1 cellular context compared by ENCODE assay signal in genomic region chr12:119082496-119082895, GRCh38.
TF ChIP-seq lines count a peak whose summit lies in the region.

No MANE protein-coding gene starts in this region.

TF ChIP-seq in SK-N-SH treated with all-trans-retinoic acid at 6 μM for 48 hours, 23 proteins besides CTCF, POLR2A, EP300 and RAD21 (continued from another document):
- TF ChIP-seq, protein P1, sequence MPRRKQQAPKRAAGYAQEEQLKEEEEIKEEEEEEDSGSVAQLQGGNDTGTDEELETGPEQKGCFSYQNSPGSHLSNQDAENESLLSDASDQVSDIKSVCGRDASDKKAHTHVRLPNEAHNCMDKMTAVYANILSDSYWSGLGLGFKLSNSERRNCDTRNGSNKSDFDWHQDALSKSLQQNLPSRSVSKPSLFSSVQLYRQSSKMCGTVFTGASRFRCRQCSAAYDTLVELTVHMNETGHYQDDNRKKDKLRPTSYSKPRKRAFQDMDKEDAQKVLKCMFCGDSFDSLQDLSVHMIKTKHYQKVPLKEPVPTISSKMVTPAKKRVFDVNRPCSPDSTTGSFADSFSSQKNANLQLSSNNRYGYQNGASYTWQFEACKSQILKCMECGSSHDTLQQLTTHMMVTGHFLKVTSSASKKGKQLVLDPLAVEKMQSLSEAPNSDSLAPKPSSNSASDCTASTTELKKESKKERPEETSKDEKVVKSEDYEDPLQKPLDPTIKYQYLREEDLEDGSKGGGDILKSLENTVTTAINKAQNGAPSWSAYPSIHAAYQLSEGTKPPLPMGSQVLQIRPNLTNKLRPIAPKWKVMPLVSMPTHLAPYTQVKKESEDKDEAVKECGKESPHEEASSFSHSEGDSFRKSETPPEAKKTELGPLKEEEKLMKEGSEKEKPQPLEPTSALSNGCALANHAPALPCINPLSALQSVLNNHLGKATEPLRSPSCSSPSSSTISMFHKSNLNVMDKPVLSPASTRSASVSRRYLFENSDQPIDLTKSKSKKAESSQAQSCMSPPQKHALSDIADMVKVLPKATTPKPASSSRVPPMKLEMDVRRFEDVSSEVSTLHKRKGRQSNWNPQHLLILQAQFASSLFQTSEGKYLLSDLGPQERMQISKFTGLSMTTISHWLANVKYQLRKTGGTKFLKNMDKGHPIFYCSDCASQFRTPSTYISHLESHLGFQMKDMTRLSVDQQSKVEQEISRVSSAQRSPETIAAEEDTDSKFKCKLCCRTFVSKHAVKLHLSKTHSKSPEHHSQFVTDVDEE (CRISPR knock-in tag; IDR thresholded peaks at IDR 0.05), result no peak
- TF ChIP-seq ZFP30 (CRISPR knock-in tag; IDR thresholded peaks at IDR 0.05) (no peak), SNAI2 (CRISPR knock-in tag; IDR thresholded peaks at IDR 0.05) (no peak), ZNF565 (CRISPR knock-in tag; conservative IDR thresholded peaks at IDR 0.05; ENCODE audit: low read depth) (no peak), ZNF8 (CRISPR knock-in tag; IDR thresholded peaks at IDR 0.05) (no peak), ZC3H10 (CRISPR knock-in tag; IDR thresholded peaks at IDR 0.05) (no peak), ARNTL (CRISPR knock-in tag; IDR thresholded peaks at IDR 0.05; ENCODE audit: borderline replicate concordance, low read depth) (no peak), RARB (CRISPR knock-in tag; IDR thresholded peaks at IDR 0.05) (no peak), PPARA (CRISPR knock-in tag; IDR thresholded peaks at IDR 0.05; ENCODE audit: borderline replicate concordance) (no peak), PATZ1 (CRISPR knock-in tag; IDR thresholded peaks at IDR 0.05; ENCODE audit: borderline replicate concordance) (no peak), ISL1 (CRISPR knock-in tag; IDR thresholded peaks at IDR 0.05) (no peak), ZFP3 (CRISPR knock-in tag; IDR thresholded peaks at IDR 0.05) (no peak), GLIS3 (CRISPR knock-in tag; IDR thresholded peaks at IDR 0.05) (no peak), ZNF70 (CRISPR knock-in tag; IDR thresholded peaks at IDR 0.05) (no peak), POU6F1 (CRISPR knock-in tag; IDR thresholded peaks at IDR 0.05; ENCODE audit: borderline replicate concordance, low read depth) (no peak)
- TF ChIP-seq, protein P2, sequence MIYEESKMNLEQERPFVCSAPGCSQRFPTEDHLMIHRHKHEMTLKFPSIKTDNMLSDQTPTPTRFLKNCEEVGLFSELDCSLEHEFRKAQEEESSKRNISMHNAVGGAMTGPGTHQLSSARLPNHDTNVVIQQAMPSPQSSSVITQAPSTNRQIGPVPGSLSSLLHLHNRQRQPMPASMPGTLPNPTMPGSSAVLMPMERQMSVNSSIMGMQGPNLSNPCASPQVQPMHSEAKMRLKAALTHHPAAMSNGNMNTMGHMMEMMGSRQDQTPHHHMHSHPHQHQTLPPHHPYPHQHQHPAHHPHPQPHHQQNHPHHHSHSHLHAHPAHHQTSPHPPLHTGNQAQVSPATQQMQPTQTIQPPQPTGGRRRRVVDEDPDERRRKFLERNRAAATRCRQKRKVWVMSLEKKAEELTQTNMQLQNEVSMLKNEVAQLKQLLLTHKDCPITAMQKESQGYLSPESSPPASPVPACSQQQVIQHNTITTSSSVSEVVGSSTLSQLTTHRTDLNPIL (CRISPR knock-in tag; IDR thresholded peaks at IDR 0.05; ENCODE audit: low read depth), result no peak
